ENCODE assay signal across 3 cellular contexts in genomic region chr2:173164361-173164760, GRCh38.
TF ChIP-seq lines count a peak whose summit lies in the region.

No MANE protein-coding gene starts in this region.

TF ChIP-seq in A549, 52 proteins besides CTCF, POLR2A, EP300 and RAD21 (continued from another document):
- TF ChIP-seq BCL3 (IDR thresholded peaks at IDR 0.05) = no peak
- no peak for TF ChIP-seq RFX5 (IDR thresholded peaks at IDR 0.05)
- TF ChIP-seq USF2 (IDR thresholded peaks at IDR 0.05) = no peak
- TF ChIP-seq ZC3H11A (IDR thresholded peaks at IDR 0.05) = no peak
- no peak for TF ChIP-seq CEBPB (IDR thresholded peaks at IDR 0.05)
- no peak for TF ChIP-seq MAFK (IDR thresholded peaks at IDR 0.05; ENCODE audit: partially characterized antibody)
- no peak for TF ChIP-seq NPAS2 (CRISPR knock-in tag; IDR thresholded peaks at IDR 0.05; ENCODE audit: borderline replicate concordance)
- TF ChIP-seq FOSB (CRISPR knock-in tag; IDR thresholded peaks at IDR 0.05) = no peak
- TF ChIP-seq ELK1 (IDR thresholded peaks at IDR 0.05; ENCODE audit: low read depth, low read length) = no peak
- no peak for TF ChIP-seq FOSL2 (IDR thresholded peaks at IDR 0.05)
- no peak for TF ChIP-seq FOSL2 (CRISPR knock-in tag; IDR thresholded peaks at IDR 0.05)
- TF ChIP-seq CBX8 (IDR thresholded peaks at IDR 0.05) = no peak
- no peak for TF ChIP-seq JUNB (IDR thresholded peaks at IDR 0.05)

TF ChIP-seq in HEK293, 187 proteins besides CTCF, POLR2A, EP300 and RAD21:
- TF ChIP-seq PRDM6 (tag by site-specific recombination; IDR thresholded peaks at IDR 0.05) = 0 out of 2 replicates have a peak, but pooled peaks have one; percentile 14
- TF ChIP-seq ZNF362 (tag by site-specific recombination; IDR thresholded peaks at IDR 0.05) = no peak

TF ChIP-seq in HepG2, 621 proteins besides CTCF, POLR2A, EP300 and RAD21 (continued from another document):
- TF ChIP-seq ZKSCAN5 (CRISPR knock-in tag; IDR thresholded peaks at IDR 0.05) = no peak
TF ChIP-seq in HepG2: peak in this region for 0.
